12 cellular contexts compared by ENCODE assay signal in genomic region chr11:46330154-46330886, GRCh38. TPM values are rescaled to one million over a fixed set of nuclear protein-coding genes. Genes with fewer than 3 reads are reported as not detected.
A peak's percentile ranks its signal among the peaks of the same experiment; 100 is the strongest.
DNase-seq lines count a peak whose midpoint lies in the region; ATAC-seq, FAIRE-seq and TF ChIP-seq lines count a peak whose summit lies in the region.
"Had no signal": no experiment of that assay in that cellular context is flagged by ENCODE, and none has a peak within 500 bp of the region (broad histone marks: within the 10 kb centered on the region; RNA-seq: fewer than 3 reads in every experiment).

No MANE protein-coding gene starts in this region.

- H3K9me3 Mint-ChIP-seq in activated T-cell treated with anti-CD3 and anti-CD28 coated beads, Interleukin-2, amount 50 U/mL, for 4 hours = no peaks in the 10 kb centered on the region
- H3K9me3 Mint-ChIP-seq in astrocyte (ENCODE audit: unreplicated experiment) = peaks cover 2% of the 10 kb centered on the region
- H3K9me3 Mint-ChIP-seq: HFFc6 had no signal

- no peaks in the 10 kb centered on the region for H3K9me3 ChIP-seq in astrocyte (ENCODE audit: insufficient read depth, low read depth, low read length)
- H3K9me3 ChIP-seq in osteoblast (ENCODE audit: low read depth, low read length) = no peaks in the 10 kb centered on the region
- H3K9me3 ChIP-seq in PC-9 (ENCODE audit: insufficient read depth, low read depth) = no peaks in the 10 kb centered on the region
- H3K9me3 ChIP-seq: BE2C had no signal

- no peak for FAIRE-seq in astrocyte (lab: Jason Lieb, UNC)

- H3K36me3 Mint-ChIP-seq in activated T-cell treated with anti-CD3 and anti-CD28 coated beads, Interleukin-2, amount 50 U/mL, for 4 hours (ENCODE audit: insufficient read depth) = no peaks in the 10 kb centered on the region
- H3K36me3 Mint-ChIP-seq in astrocyte (ENCODE audit: low read depth, unreplicated experiment) = peaks cover 6% of the 10 kb centered on the region

- H3K79me2 ChIP-seq in astrocyte (ENCODE audit: insufficient read depth, low read length) (no peaks in the 10 kb centered on the region), osteoblast (ENCODE audit: insufficient read depth, low read length) (no peaks in the 10 kb centered on the region), PC-9 (ENCODE audit: low read depth) (no peaks in the 10 kb centered on the region)

- peaks cover 3% of the 10 kb centered on the region for H3K27me3 Mint-ChIP-seq in activated T-cell treated with anti-CD3 and anti-CD28 coated beads, Interleukin-2, amount 50 U/mL, for 4 hours (ENCODE audit: low read depth)
- H3K27me3 Mint-ChIP-seq in astrocyte (ENCODE audit: low read depth, unreplicated experiment) = peaks cover 20% of the 10 kb centered on the region

- H3K4me3 Mint-ChIP-seq in activated T-cell treated with anti-CD3 and anti-CD28 coated beads, Interleukin-2, amount 50 U/mL, for 4 hours = peak overlapping the region; percentile 34
- peak overlapping the region; percentile 72 for H3K4me3 Mint-ChIP-seq in astrocyte (ENCODE audit: unreplicated experiment)
- H3K4me3 Mint-ChIP-seq: HFFc6 had no signal

- no peak overlapping the region for H3K4me3 ChIP-seq in astrocyte (ENCODE audit: insufficient read depth, low read depth, low read length)
- H3K4me3 ChIP-seq in osteoblast (ENCODE audit: insufficient read depth, low read length) = no peak overlapping the region
- H3K4me3 ChIP-seq in PC-9 = no peak overlapping the region

- H3K27ac ChIP-seq in astrocyte (ENCODE audit: low read depth, low read length) (no peak overlapping the region), osteoblast (ENCODE audit: low read depth, low read length) (no peak overlapping the region), PC-9 (no peak overlapping the region)

- intact Hi-C loops in PC-9 (cut with micrococcal nuclease; ENCODE audit: unreplicated experiment) = no loop called here

- no peaks in the 10 kb centered on the region for H3K36me3 ChIP-seq in astrocyte (ENCODE audit: insufficient read depth, low read length)
- H3K36me3 ChIP-seq in osteoblast (ENCODE audit: insufficient read depth, low read length) = no peaks in the 10 kb centered on the region
- H3K36me3 ChIP-seq in PC-9 (ENCODE audit: low read depth) = no peaks in the 10 kb centered on the region
- H3K36me3 ChIP-seq: BE2C had no signal

- ATAC-seq in activated T-cell treated with anti-CD3 and anti-CD28 coated beads, Interleukin-2, amount 50 U/mL, for 4 hours = no peak
- no peak for ATAC-seq in GM18520 (IDR thresholded peaks at IDR 0.05; ENCODE audit: unreplicated experiment)

- H3K9me2 ChIP-seq in PC-9 (ENCODE audit: insufficient read depth) = no peaks in the 10 kb centered on the region

- H2AFZ ChIP-seq in astrocyte (ENCODE audit: low read depth, low read length) (no peak overlapping the region), osteoblast (ENCODE audit: low read length) (no peak overlapping the region), PC-9 (no peak overlapping the region)

- peaks cover 7% of the 10 kb centered on the region for H3K4me1 ChIP-seq in astrocyte (ENCODE audit: insufficient read depth, low read length)
- H3K4me1 ChIP-seq in osteoblast (ENCODE audit: insufficient read depth, low read length) = no peaks in the 10 kb centered on the region
- peaks cover 18% of the 10 kb centered on the region for H3K4me1 ChIP-seq in PC-9 (replicated peaks; ENCODE audit: insufficient read depth)
- H3K4me1 ChIP-seq: BE2C had no signal

- peak overlapping the region; percentile 81 for H3K27ac Mint-ChIP-seq in astrocyte (ENCODE audit: unreplicated experiment)
- H3K27ac Mint-ChIP-seq: HFFc6 had no signal

- H3F3A ChIP-seq in PC-9 (ENCODE audit: insufficient read depth, low read depth) = peaks cover 22% of the 10 kb centered on the region

- H3K27me3 ChIP-seq in astrocyte (ENCODE audit: insufficient read depth, low read length) (peaks cover 45% of the 10 kb centered on the region), osteoblast (ENCODE audit: insufficient read depth, low read length) (peaks cover 57% of the 10 kb centered on the region), PC-9 (ENCODE audit: insufficient read depth, low read depth) (no peaks in the 10 kb centered on the region)

- CTCF ChIA-PET in PC-9 (lab: Charles Lee) = interaction anchor here (0.6 kb wide), 1 partner anchor 9 kb away, joined by 7 read pairs; no protein-coding TSS in a partner anchor

- H3K4me2 ChIP-seq in astrocyte (ENCODE audit: low read length) (no peak overlapping the region), osteoblast (ENCODE audit: insufficient read depth, low read length) (no peak overlapping the region), PC-9 (no peak overlapping the region)

- TF ChIP-seq CTCF in astrocyte (IDR thresholded peaks at IDR 0.05; ENCODE audit: insufficient read depth, low read depth, low read length) = no peak
- TF ChIP-seq CTCF in osteoblast (IDR thresholded peaks at IDR 0.05; ENCODE audit: extremely low read depth, low read depth, low read length) = no peak
- no peak for TF ChIP-seq CTCF in PC-9 (conservative IDR thresholded peaks at IDR 0.05)

- BruUV-seq in PC-9 (replicated peaks; lab: Mats Ljungman, UMichigan) = no TSS peak

- DNase-seq in activated T-cell treated with anti-CD3 and anti-CD28 coated beads, Interleukin-2, amount 50 U/mL, for 4 hours = no peak
- DNase-seq in activated T-cell treated with anti-CD3 and anti-CD28 coated beads for 4 hours (no peak), NCI-H146 (lab: John Stamatoyannopoulos, UW) (peak; percentile 57), astrocyte (ENCODE audit: low read depth) (no peak), osteoblast (ENCODE audit: insufficient read length, low spot score, missing footprints) (peak; percentile 79), PC-9 (no peak), dermis blood vessel endothelial cell (no peak)
- DNase-seq: activated CD8-positive, alpha-beta memory T cell treated with anti-CD3 and anti-CD28 coated beads, Interleukin-2, amount 50 U/mL, for 4 hours; BE2C; HFFc6; NCI-H1694 had no signal

- H4K20me1 ChIP-seq in astrocyte (ENCODE audit: insufficient read depth, low read length) (no peaks in the 10 kb centered on the region), osteoblast (ENCODE audit: insufficient read depth, low read length) (no peaks in the 10 kb centered on the region), PC-9 (ENCODE audit: insufficient read depth) (no peaks in the 10 kb centered on the region)

- POLR2A ChIA-PET in PC-9 (lab: Charles Lee; ENCODE audit: unreplicated experiment) = no interaction called here

- H3K9ac ChIP-seq in astrocyte (ENCODE audit: low read length) = no peak overlapping the region

- peaks cover 54% of the 10 kb centered on the region for H3K4me1 Mint-ChIP-seq in activated T-cell treated with anti-CD3 and anti-CD28 coated beads, Interleukin-2, amount 50 U/mL, for 4 hours (ENCODE audit: low read depth)
- H3K4me1 Mint-ChIP-seq in astrocyte (ENCODE audit: low read depth, unreplicated experiment) = peaks cover 24% of the 10 kb centered on the region

RNA-seq across cellular contexts. Expression of gene DGKZ, which starts 16.9 kb away (rescaled TPM):
- total RNA-seq in activated T-cell treated with anti-CD3 and anti-CD28 coated beads, Interleukin-2, amount 50 U/mL, for 4 hours = 100 to 1,000 TPM; 112 to 122 (median 118) TPM
- total RNA-seq in astrocyte = 53.8 and 59.3 TPM in 2 replicates
- 47.1 and 52.5 TPM in 2 replicates for total RNA-seq in osteoblast
- 49.3 and 67.5 TPM in 2 replicates for total RNA-seq in PC-9 (2021)
- total RNA-seq in dermis blood vessel endothelial cell = 79.8 and 86.2 TPM in 2 replicates

RNA-seq across cellular contexts. Expression of gene MDK, which starts 51.1 kb away (rescaled TPM):
- total RNA-seq in activated T-cell treated with anti-CD3 and anti-CD28 coated beads, Interleukin-2, amount 50 U/mL, for 4 hours = 1 to 10 TPM; 2.1 to 3.0 (median 2.9) TPM
- total RNA-seq in astrocyte (277 and 325 TPM in 2 replicates), osteoblast (27.5 and 27.7 TPM in 2 replicates), PC-9 (2021) (399 and 464 TPM in 2 replicates), dermis blood vessel endothelial cell (46.1 and 59.6 TPM in 2 replicates)

RNA-seq across cellular contexts. Expression of gene CREB3L1, which starts 52.9 kb away (rescaled TPM):
- under 1 TPM; 0.20 to 0.27 (median 0.26) TPM for total RNA-seq in activated T-cell treated with anti-CD3 and anti-CD28 coated beads, Interleukin-2, amount 50 U/mL, for 4 hours
- total RNA-seq in astrocyte (324 and 399 TPM in 2 replicates), osteoblast (30.1 and 33.3 TPM in 2 replicates), PC-9 (2021) (1.3 and 3.1 TPM in 2 replicates), dermis blood vessel endothelial cell (0.33 and 0.68 TPM in 2 replicates)

Comparison
In these comparisons a context has a peak if more than half of its experiments do, and no peak if none do; other contexts are left out.
1. DNase-seq: peak in NCI-H146 (single experiment) and osteoblast (single experiment); none in activated T-cell treated with anti-CD3 and anti-CD28 coated beads, Interleukin-2, amount 50 U/mL, for 4 hours (single experiment), activated T-cell treated with anti-CD3 and anti-CD28 coated beads for 4 hours (single experiment), astrocyte (single experiment), PC-9 (0 of 2) and dermis blood vessel endothelial cell (single experiment).